In the genomic region with DNA sequence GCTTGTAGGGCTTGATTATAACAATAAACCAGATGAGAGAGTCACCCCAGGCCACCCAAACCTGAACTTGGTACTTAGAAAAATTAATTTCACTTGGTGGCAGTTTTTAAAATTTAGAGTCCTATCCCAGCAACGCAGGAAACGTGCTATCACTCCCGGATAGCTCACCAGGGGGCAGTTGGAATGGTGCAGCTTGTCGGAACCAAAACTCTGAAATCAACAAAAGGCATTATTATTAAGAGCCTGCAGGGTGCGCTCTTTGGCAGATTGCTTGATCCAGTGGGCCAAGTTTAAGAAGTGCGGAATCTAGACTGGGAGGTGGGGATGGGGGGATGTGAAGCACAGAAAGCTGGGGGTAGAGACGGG, we compare ENCODE assay signal across 1 cellular context.
A peak's percentile ranks its signal among the peaks of the same experiment; 100 is the strongest.
TF ChIP-seq lines count a peak whose summit lies in the region.

No MANE protein-coding gene starts in this region.

TF ChIP-seq in HepG2, 621 proteins besides CTCF, POLR2A, EP300 and RAD21 (continued from another document and continues in another):
- TF ChIP-seq, protein P1, sequence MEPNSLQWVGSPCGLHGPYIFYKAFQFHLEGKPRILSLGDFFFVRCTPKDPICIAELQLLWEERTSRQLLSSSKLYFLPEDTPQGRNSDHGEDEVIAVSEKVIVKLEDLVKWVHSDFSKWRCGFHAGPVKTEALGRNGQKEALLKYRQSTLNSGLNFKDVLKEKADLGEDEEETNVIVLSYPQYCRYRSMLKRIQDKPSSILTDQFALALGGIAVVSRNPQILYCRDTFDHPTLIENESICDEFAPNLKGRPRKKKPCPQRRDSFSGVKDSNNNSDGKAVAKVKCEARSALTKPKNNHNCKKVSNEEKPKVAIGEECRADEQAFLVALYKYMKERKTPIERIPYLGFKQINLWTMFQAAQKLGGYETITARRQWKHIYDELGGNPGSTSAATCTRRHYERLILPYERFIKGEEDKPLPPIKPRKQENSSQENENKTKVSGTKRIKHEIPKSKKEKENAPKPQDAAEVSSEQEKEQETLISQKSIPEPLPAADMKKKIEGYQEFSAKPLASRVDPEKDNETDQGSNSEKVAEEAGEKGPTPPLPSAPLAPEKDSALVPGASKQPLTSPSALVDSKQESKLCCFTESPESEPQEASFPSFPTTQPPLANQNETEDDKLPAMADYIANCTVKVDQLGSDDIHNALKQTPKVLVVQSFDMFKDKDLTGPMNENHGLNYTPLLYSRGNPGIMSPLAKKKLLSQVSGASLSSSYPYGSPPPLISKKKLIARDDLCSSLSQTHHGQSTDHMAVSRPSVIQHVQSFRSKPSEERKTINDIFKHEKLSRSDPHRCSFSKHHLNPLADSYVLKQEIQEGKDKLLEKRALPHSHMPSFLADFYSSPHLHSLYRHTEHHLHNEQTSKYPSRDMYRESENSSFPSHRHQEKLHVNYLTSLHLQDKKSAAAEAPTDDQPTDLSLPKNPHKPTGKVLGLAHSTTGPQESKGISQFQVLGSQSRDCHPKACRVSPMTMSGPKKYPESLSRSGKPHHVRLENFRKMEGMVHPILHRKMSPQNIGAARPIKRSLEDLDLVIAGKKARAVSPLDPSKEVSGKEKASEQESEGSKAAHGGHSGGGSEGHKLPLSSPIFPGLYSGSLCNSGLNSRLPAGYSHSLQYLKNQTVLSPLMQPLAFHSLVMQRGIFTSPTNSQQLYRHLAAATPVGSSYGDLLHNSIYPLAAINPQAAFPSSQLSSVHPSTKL (CRISPR knock-in tag; IDR thresholded peaks at IDR 0.05) = peak; percentile 41; the same call in 1 of the 2 replicates
- TF ChIP-seq CEBPG (CRISPR knock-in tag; IDR thresholded peaks at IDR 0.05) (peak; percentile 10; the same call in 1 of the 2 replicates), FOXP1 (IDR thresholded peaks at IDR 0.05) (no peak), FOXP1 (CRISPR knock-in tag; IDR thresholded peaks at IDR 0.05) (peak; percentile 4; the same call in 1 of the 2 replicates), SAP130 (CRISPR knock-in tag; IDR thresholded peaks at IDR 0.05; ENCODE audit: low read depth) (peak; percentile 73), EHMT2 (IDR thresholded peaks at IDR 0.05; ENCODE audit: borderline replicate concordance, low read depth, low read length) (no peak), ZNF44 (CRISPR knock-in tag; IDR thresholded peaks at IDR 0.05) (no peak), KDM4B (CRISPR knock-in tag; IDR thresholded peaks at IDR 0.05) (no peak), SIN3A (IDR thresholded peaks at IDR 0.05; ENCODE audit: borderline replicate concordance, low read depth, low read length) (0 out of 2 replicates have a peak, but pooled peaks have one; percentile 17), RCOR2 (CRISPR knock-in tag; IDR thresholded peaks at IDR 0.05) (0 out of 2 replicates have a peak, but pooled peaks have one; percentile 28), MTF2 (CRISPR knock-in tag; IDR thresholded peaks at IDR 0.05; ENCODE audit: borderline replicate concordance) (no peak), MTA3 (CRISPR knock-in tag; IDR thresholded peaks at IDR 0.05) (no peak), XRCC5 (optimal IDR thresholded peaks at IDR 0.05; ENCODE audit: low read length) (peak; percentile 68), ZNF792 (CRISPR knock-in tag; IDR thresholded peaks at IDR 0.05) (0 out of 2 replicates have a peak, but pooled peaks have one; percentile 40), FOXA1 (IDR thresholded peaks at IDR 0.05) (no peak), FOXA1 (CRISPR knock-in tag; IDR thresholded peaks at IDR 0.05) (0 out of 2 replicates have a peak, but pooled peaks have one; percentile 24), BCL6 (CRISPR knock-in tag; IDR thresholded peaks at IDR 0.05) (peak; percentile 23; the same call in 1 of the 2 replicates), ARID2 (CRISPR knock-in tag; IDR thresholded peaks at IDR 0.05; ENCODE audit: borderline replicate concordance) (0 out of 2 replicates have a peak, but pooled peaks have one; percentile 18), YEATS4 (CRISPR knock-in tag; IDR thresholded peaks at IDR 0.05; ENCODE audit: borderline replicate concordance) (peak; percentile 35; the same call in 1 of the 2 replicates), ZNF766 (CRISPR knock-in tag; IDR thresholded peaks at IDR 0.05; ENCODE audit: borderline replicate concordance) (no peak)
- TF ChIP-seq, protein P2, sequence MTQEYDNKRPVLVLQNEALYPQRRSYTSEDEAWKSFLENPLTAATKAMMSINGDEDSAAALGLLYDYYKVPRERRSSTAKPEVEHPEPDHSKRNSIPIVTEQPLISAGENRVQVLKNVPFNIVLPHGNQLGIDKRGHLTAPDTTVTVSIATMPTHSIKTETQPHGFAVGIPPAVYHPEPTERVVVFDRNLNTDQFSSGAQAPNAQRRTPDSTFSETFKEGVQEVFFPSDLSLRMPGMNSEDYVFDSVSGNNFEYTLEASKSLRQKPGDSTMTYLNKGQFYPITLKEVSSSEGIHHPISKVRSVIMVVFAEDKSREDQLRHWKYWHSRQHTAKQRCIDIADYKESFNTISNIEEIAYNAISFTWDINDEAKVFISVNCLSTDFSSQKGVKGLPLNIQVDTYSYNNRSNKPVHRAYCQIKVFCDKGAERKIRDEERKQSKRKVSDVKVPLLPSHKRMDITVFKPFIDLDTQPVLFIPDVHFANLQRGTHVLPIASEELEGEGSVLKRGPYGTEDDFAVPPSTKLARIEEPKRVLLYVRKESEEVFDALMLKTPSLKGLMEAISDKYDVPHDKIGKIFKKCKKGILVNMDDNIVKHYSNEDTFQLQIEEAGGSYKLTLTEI (CRISPR knock-in tag; conservative IDR thresholded peaks at IDR 0.05) = no peak
- TF ChIP-seq, protein P3, sequence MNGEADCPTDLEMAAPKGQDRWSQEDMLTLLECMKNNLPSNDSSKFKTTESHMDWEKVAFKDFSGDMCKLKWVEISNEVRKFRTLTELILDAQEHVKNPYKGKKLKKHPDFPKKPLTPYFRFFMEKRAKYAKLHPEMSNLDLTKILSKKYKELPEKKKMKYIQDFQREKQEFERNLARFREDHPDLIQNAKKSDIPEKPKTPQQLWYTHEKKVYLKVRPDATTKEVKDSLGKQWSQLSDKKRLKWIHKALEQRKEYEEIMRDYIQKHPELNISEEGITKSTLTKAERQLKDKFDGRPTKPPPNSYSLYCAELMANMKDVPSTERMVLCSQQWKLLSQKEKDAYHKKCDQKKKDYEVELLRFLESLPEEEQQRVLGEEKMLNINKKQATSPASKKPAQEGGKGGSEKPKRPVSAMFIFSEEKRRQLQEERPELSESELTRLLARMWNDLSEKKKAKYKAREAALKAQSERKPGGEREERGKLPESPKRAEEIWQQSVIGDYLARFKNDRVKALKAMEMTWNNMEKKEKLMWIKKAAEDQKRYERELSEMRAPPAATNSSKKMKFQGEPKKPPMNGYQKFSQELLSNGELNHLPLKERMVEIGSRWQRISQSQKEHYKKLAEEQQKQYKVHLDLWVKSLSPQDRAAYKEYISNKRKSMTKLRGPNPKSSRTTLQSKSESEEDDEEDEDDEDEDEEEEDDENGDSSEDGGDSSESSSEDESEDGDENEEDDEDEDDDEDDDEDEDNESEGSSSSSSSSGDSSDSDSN (CRISPR knock-in tag; IDR thresholded peaks at IDR 0.05) = no peak; the same call in 1 of the 2 replicates
- TF ChIP-seq, protein P4, sequence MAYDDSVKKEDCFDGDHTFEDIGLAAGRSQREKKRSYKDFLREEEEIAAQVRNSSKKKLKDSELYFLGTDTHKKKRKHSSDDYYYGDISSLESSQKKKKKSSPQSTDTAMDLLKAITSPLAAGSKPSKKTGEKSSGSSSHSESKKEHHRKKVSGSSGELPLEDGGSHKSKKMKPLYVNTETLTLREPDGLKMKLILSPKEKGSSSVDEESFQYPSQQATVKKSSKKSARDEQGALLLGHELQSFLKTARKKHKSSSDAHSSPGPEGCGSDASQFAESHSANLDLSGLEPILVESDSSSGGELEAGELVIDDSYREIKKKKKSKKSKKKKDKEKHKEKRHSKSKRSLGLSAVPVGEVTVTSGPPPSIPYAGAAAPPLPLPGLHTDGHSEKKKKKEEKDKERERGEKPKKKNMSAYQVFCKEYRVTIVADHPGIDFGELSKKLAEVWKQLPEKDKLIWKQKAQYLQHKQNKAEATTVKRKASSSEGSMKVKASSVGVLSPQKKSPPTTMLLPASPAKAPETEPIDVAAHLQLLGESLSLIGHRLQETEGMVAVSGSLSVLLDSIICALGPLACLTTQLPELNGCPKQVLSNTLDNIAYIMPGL (CRISPR knock-in tag; IDR thresholded peaks at IDR 0.05; ENCODE audit: borderline replicate concordance in 1 of 2, low read depth in 1 of 2) = peak; percentile 69 to 95
- TF ChIP-seq, protein P5, sequence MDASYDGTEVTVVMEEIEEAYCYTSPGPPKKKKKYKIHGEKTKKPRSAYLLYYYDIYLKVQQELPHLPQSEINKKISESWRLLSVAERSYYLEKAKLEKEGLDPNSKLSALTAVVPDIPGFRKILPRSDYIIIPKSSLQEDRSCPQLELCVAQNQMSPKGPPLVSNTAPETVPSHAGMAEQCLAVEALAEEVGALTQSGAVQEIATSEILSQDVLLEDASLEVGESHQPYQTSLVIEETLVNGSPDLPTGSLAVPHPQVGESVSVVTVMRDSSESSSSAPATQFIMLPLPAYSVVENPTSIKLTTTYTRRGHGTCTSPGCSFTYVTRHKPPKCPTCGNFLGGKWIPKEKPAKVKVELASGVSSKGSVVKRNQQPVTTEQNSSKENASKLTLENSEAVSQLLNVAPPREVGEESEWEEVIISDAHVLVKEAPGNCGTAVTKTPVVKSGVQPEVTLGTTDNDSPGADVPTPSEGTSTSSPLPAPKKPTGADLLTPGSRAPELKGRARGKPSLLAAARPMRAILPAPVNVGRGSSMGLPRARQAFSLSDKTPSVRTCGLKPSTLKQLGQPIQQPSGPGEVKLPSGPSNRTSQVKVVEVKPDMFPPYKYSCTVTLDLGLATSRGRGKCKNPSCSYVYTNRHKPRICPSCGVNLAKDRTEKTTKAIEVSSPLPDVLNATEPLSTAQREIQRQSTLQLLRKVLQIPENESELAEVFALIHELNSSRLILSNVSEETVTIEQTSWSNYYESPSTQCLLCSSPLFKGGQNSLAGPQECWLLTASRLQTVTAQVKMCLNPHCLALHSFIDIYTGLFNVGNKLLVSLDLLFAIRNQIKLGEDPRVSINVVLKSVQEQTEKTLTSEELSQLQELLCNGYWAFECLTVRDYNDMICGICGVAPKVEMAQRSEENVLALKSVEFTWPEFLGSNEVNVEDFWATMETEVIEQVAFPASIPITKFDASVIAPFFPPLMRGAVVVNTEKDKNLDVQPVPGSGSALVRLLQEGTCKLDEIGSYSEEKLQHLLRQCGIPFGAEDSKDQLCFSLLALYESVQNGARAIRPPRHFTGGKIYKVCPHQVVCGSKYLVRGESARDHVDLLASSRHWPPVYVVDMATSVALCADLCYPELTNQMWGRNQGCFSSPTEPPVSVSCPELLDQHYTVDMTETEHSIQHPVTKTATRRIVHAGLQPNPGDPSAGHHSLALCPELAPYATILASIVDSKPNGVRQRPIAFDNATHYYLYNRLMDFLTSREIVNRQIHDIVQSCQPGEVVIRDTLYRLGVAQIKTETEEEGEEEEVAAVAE (CRISPR knock-in tag; IDR thresholded peaks at IDR 0.05; ENCODE audit: borderline replicate concordance) = 0 out of 2 replicates have a peak, but pooled peaks have one; percentile 23
- TF ChIP-seq, protein P6, sequence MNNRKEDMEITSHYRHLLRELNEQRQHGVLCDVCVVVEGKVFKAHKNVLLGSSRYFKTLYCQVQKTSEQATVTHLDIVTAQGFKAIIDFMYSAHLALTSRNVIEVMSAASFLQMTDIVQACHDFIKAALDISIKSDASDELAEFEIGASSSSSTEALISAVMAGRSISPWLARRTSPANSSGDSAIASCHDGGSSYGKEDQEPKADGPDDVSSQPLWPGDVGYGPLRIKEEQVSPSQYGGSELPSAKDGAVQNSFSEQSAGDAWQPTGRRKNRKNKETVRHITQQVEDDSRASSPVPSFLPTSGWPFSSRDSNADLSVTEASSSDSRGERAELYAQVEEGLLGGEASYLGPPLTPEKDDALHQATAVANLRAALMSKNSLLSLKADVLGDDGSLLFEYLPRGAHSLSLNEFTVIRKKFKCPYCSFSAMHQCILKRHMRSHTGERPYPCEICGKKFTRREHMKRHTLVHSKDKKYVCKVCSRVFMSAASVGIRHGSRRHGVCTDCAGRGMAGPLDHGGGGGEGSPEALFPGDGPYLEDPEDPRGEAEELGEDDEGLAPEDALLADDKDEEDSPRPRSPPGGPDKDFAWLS (CRISPR knock-in tag; IDR thresholded peaks at IDR 0.05; ENCODE audit: borderline replicate concordance) = no peak
- TF ChIP-seq, protein P7, sequence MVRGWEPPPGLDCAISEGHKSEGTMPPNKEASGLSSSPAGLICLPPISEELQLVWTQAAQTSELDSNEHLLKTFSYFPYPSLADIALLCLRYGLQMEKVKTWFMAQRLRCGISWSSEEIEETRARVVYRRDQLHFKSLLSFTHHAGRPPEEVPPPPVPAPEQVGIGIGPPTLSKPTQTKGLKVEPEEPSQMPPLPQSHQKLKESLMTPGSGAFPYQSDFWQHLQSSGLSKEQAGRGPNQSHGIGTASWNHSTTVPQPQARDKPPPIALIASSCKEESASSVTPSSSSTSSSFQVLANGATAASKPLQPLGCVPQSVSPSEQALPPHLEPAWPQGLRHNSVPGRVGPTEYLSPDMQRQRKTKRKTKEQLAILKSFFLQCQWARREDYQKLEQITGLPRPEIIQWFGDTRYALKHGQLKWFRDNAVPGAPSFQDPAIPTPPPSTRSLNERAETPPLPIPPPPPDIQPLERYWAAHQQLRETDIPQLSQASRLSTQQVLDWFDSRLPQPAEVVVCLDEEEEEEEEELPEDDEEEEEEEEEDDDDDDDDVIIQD (CRISPR knock-in tag; IDR thresholded peaks at IDR 0.05; ENCODE audit: low read depth) = peak; percentile 39; the same call in 1 of the 2 replicates
- TF ChIP-seq, protein P8, sequence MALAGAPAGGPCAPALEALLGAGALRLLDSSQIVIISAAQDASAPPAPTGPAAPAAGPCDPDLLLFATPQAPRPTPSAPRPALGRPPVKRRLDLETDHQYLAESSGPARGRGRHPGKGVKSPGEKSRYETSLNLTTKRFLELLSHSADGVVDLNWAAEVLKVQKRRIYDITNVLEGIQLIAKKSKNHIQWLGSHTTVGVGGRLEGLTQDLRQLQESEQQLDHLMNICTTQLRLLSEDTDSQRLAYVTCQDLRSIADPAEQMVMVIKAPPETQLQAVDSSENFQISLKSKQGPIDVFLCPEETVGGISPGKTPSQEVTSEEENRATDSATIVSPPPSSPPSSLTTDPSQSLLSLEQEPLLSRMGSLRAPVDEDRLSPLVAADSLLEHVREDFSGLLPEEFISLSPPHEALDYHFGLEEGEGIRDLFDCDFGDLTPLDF (CRISPR knock-in tag; IDR thresholded peaks at IDR 0.05) = 0 out of 2 replicates have a peak, but pooled peaks have one; percentile 0
- TF ChIP-seq, protein P9, sequence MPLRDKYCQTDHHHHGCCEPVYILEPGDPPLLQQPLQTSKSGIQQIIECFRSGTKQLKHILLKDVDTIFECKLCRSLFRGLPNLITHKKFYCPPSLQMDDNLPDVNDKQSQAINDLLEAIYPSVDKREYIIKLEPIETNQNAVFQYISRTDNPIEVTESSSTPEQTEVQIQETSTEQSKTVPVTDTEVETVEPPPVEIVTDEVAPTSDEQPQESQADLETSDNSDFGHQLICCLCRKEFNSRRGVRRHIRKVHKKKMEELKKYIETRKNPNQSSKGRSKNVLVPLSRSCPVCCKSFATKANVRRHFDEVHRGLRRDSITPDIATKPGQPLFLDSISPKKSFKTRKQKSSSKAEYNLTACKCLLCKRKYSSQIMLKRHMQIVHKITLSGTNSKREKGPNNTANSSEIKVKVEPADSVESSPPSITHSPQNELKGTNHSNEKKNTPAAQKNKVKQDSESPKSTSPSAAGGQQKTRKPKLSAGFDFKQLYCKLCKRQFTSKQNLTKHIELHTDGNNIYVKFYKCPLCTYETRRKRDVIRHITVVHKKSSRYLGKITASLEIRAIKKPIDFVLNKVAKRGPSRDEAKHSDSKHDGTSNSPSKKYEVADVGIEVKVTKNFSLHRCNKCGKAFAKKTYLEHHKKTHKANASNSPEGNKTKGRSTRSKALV (CRISPR knock-in tag; IDR thresholded peaks at IDR 0.05) = 0 out of 2 replicates have a peak, but pooled peaks have one; percentile 22
